8 cellular contexts compared by ENCODE assay signal in the genomic region with DNA sequence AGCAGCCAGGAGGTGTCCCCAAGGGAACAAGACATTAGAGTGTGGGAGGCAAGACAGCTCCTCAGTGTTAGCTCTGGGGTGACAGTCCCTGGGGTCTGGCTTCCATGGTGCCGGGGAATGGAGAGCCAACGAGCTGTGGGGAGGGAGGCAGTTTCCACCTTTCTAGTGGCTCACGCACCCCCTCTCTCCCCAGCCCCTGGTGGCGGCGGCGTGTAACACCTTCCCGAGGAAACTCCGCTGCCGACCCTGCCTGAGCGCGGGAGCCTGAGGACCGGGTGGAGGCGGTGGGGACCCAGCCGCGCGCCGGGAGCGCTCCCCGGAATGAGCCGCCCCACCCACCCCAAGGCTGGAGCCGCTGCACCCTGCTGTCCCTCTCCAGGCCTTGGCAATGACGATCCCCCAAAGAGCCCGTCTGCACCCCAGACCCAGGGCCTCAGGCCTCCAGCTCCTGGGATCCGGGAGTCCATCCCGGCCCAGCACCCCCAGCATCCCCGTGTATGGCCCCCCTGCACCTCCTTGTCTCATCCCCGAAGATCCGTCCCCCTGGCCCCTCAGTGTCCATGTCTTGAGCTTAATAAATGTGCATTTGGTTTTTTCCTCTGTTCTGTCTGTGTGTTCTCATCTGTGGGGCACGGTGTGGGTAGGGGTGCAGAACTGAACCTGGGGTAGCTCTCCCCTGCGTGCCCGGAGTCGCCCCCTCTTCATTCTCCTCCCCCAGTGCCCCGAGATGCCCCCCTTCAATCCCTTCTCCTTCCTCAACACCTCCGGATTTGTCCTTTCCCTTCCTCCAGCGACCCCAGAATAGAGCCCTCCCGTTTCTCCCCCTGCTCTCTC. TPM values are rescaled to one million over a fixed set of nuclear protein-coding genes. Genes with fewer than 3 reads are reported as not detected.
DNase-seq lines count a peak whose midpoint lies in the region; ATAC-seq and TF ChIP-seq lines count a peak whose summit lies in the region.

No MANE protein-coding gene starts in this region.

- peak; percentile 51 for TF ChIP-seq CTCF in fibroblast of pulmonary artery (IDR thresholded peaks at IDR 0.05; ENCODE audit: low read length, missing control alignments)

- H3K79me1 ChIP-seq in trophoblast cell (ENCODE audit: low read length), result peaks cover 12% of the 10 kb centered on the region

- ATAC-seq in HG03139 (IDR thresholded peaks at IDR 0.05; ENCODE audit: unreplicated experiment), result no peak

- H3K14ac ChIP-seq in trophoblast cell (ENCODE audit: low read length), result peak overlapping the region; percentile 30

- peak overlapping the region; percentile 59 for H4K8ac ChIP-seq in trophoblast cell (ENCODE audit: low read depth, low read length)

- H4K91ac ChIP-seq in trophoblast cell (ENCODE audit: low read depth, low read length), result peak overlapping the region; percentile 92

- H3K36me3 ChIP-seq in trophoblast cell (ENCODE audit: control insufficient read depth in 1 of 2, insufficient read depth in 2 of 2, low read length in 2 of 2), result peaks cover 3 to 6% of the 10 kb centered on the region in 2 experiments
- no peaks in the 10 kb centered on the region for H3K36me3 ChIP-seq in urinary bladder (ENCODE audit: insufficient read depth)

- peak overlapping the region; percentile 26 for H2BK5ac ChIP-seq in trophoblast cell (ENCODE audit: low read depth, low read length, poor library complexity)

- peak overlapping the region; percentile 46 for H2BK12ac ChIP-seq in trophoblast cell (ENCODE audit: low read length)

- H3K27ac ChIP-seq in trophoblast cell (ENCODE audit: low read depth, low read length) (no peak overlapping the region), urinary bladder (ENCODE audit: low read depth) (peak overlapping the region; percentile 49)

- peak overlapping the region; percentile 11 for H2AFZ ChIP-seq in trophoblast cell (ENCODE audit: insufficient read depth, low read length, poor library complexity)

- H3K4ac ChIP-seq in trophoblast cell (ENCODE audit: low read depth, low read length), result peak overlapping the region; percentile 51

- H3K23ac ChIP-seq in trophoblast cell (ENCODE audit: low read length), result no peak overlapping the region

- H3K79me2 ChIP-seq in trophoblast cell (ENCODE audit: control insufficient read depth, insufficient read depth, low read length, poor library complexity), result peaks cover 3% of the 10 kb centered on the region

- H3K4me3 ChIP-seq in fibroblast of pulmonary artery (replicated peaks; ENCODE audit: low read depth, low read length) (peak overlapping the region; percentile 89), trophoblast cell (ENCODE audit: low read depth, low read length) (peak overlapping the region; percentile 83), urinary bladder (ENCODE audit: low read depth, low read length) (peak overlapping the region; percentile 61)

- WGBS in trophoblast cell (ENCODE audit: extremely low coverage, insufficient coverage, insufficient read length), result no CpG with 5 or more reads among the region's 36 CpGs
- under 1% methylated on average over 36 of the region's 36 CpGs for WGBS in urinary bladder

- peak overlapping the region; percentile 77 for H2BK120ac ChIP-seq in trophoblast cell (ENCODE audit: insufficient read depth, low read length, poor library complexity)

- no peak overlapping the region for H3K9ac ChIP-seq in trophoblast cell (ENCODE audit: low read length)

- H3K18ac ChIP-seq in trophoblast cell (ENCODE audit: low read length), result peak overlapping the region; percentile 70

- H3K9me3 ChIP-seq in trophoblast cell (ENCODE audit: insufficient read depth, low read depth, low read length), result peaks cover 2% of the 10 kb centered on the region

- H2AK5ac ChIP-seq in trophoblast cell (ENCODE audit: low read length), result peak overlapping the region; percentile 28

- peak overlapping the region; percentile 14 for H4K12ac ChIP-seq in trophoblast cell (ENCODE audit: low read depth, low read length)

- H3K27me3 ChIP-seq in trophoblast cell (ENCODE audit: insufficient read depth, low read length), result no peaks in the 10 kb centered on the region

- H3K4me2 ChIP-seq in trophoblast cell (ENCODE audit: low read length), result peak overlapping the region; percentile 96

- DNase-seq in DMS79 (lab: John Stamatoyannopoulos, UW) (peak; percentile 14), DMS79 treated with DMSO at 0.1 percent for 48 hours (lab: John Stamatoyannopoulos, UW) (no peak), NCI-H748 treated with DMSO at 0.1 percent for 48 hours (lab: John Stamatoyannopoulos, UW) (peak; percentile 15), fibroblast of pulmonary artery (ENCODE audit: low read depth) (peak; percentile 34), trophoblast cell (peak in 1 of 2 donors; percentile 42)
- peak; percentile 83 for DNase-seq in activated T-cell treated with anti-CD3 and anti-CD28 coated beads, Interleukin-2, amount 50 U/mL, for 1 hour

- H3K4me1 ChIP-seq in trophoblast cell (ENCODE audit: control insufficient read depth in 1 of 2, insufficient read depth in 2 of 2, low read length in 2 of 2) (peaks cover 9 to 21% of the 10 kb centered on the region in 2 experiments), urinary bladder (ENCODE audit: insufficient read depth) (no peaks in the 10 kb centered on the region)

RNA-seq across cellular contexts. Expression of gene FXYD5, which starts 0.6 kb away (rescaled TPM):
- 205 and 212 TPM in 2 replicates for polyA plus RNA-seq in trophoblast cell (2013)
- 6.6 TPM for total RNA-seq in urinary bladder
- 105 TPM for polyA plus RNA-seq in urinary bladder

RNA-seq across cellular contexts. Expression of gene FXYD7, which starts 10.9 kb away (rescaled TPM):
- 0.14 and 0.32 TPM in 2 replicates for polyA plus RNA-seq in trophoblast cell (2013)
- total RNA-seq in urinary bladder, result 0.26 TPM
- polyA plus RNA-seq in urinary bladder, result 0.57 TPM

RNA-seq across cellular contexts. Expression of gene FXYD1, which starts 15.3 kb away (rescaled TPM):
- not detected in 2 replicates for polyA plus RNA-seq in trophoblast cell (2013)
- total RNA-seq in urinary bladder, result 26.9 TPM
- polyA plus RNA-seq in urinary bladder, result 121 TPM

RNA-seq across cellular contexts. Expression of gene LGI4, which starts 19.1 kb away (rescaled TPM):
- polyA plus RNA-seq in trophoblast cell (2013), result 0.22 and 0.33 TPM in 2 replicates
- total RNA-seq in urinary bladder, result 5.9 TPM
- polyA plus RNA-seq in urinary bladder, result 48.4 TPM

RNA-seq across cellular contexts. Expression of gene FXYD3, which starts 38.3 kb away (rescaled TPM):
- polyA plus RNA-seq in trophoblast cell (2013), result 1.9 and 2.6 TPM in 2 replicates
- total RNA-seq in urinary bladder, result 62.3 TPM
- 170 TPM for polyA plus RNA-seq in urinary bladder
